ENCODE assay signal across 2 cellular contexts in genomic region chr6:2784930-2785329, GRCh38.
TF ChIP-seq lines count a peak whose summit lies in the region.

No MANE protein-coding gene starts in this region.

TF ChIP-seq in IMR-90, 13 proteins besides CTCF, POLR2A, EP300 and RAD21:
- TF ChIP-seq ELK1 (IDR thresholded peaks at IDR 0.05; ENCODE audit: borderline replicate concordance, low read depth, low read length) = no peak
- TF ChIP-seq MAZ (IDR thresholded peaks at IDR 0.05; ENCODE audit: borderline replicate concordance, low read depth, low read length) = no peak
- no peak for TF ChIP-seq RCOR1 (IDR thresholded peaks at IDR 0.05; ENCODE audit: insufficient replicate concordance, low read length)
- TF ChIP-seq CEBPB (IDR thresholded peaks at IDR 0.05; ENCODE audit: low read depth, low read length) = no peak
- no peak for TF ChIP-seq SMC3 (IDR thresholded peaks at IDR 0.05; ENCODE audit: low read depth, low read length)
- no peak for TF ChIP-seq NFE2L2 (IDR thresholded peaks at IDR 0.05; ENCODE audit: low read depth, low read length)
- TF ChIP-seq, protein P1, sequence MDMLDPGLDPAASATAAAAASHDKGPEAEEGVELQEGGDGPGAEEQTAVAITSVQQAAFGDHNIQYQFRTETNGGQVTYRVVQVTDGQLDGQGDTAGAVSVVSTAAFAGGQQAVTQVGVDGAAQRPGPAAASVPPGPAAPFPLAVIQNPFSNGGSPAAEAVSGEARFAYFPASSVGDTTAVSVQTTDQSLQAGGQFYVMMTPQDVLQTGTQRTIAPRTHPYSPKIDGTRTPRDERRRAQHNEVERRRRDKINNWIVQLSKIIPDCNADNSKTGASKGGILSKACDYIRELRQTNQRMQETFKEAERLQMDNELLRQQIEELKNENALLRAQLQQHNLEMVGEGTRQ (IDR thresholded peaks at IDR 0.05; ENCODE audit: low read depth, low read length) = no peak
- no peak for TF ChIP-seq RFX5 (IDR thresholded peaks at IDR 0.05; ENCODE audit: low read depth, low read length)
- no peak for TF ChIP-seq BHLHE40 (IDR thresholded peaks at IDR 0.05; ENCODE audit: low read depth, low read length)
- no peak for TF ChIP-seq CHD1 (IDR thresholded peaks at IDR 0.05; ENCODE audit: low read depth, low read length)
- no peak for TF ChIP-seq MXI1 (IDR thresholded peaks at IDR 0.05; ENCODE audit: borderline replicate concordance, low read depth, low read length)
- TF ChIP-seq MAFK (IDR thresholded peaks at IDR 0.05; ENCODE audit: low read depth, low read length) = no peak
- no peak for TF ChIP-seq FOS (IDR thresholded peaks at IDR 0.05; ENCODE audit: low read depth, low read length)
TF ChIP-seq in IMR-90: peak in this region for 0.

TF ChIP-seq in endothelial cell of umbilical vein, 7 proteins besides CTCF, POLR2A, EP300 and RAD21:
- TF ChIP-seq EZH2 (IDR thresholded peaks at IDR 0.05; ENCODE audit: borderline replicate concordance, low read depth, low read length, severe bottlenecking) (no peak), GATA2 (IDR thresholded peaks at IDR 0.05; ENCODE audit: insufficient read depth, insufficient read length, low read depth, low read length) (no peak), MYC (IDR thresholded peaks at IDR 0.05; ENCODE audit: low read depth, low read length) (no peak), JUN (IDR thresholded peaks at IDR 0.05; ENCODE audit: borderline replicate concordance, insufficient read depth, insufficient read length, low read depth) (no peak), POLR2AphosphoS5 (IDR thresholded peaks at IDR 0.05; ENCODE audit: insufficient read depth, low read depth, low read length) (no peak), MAX (IDR thresholded peaks at IDR 0.05; ENCODE audit: insufficient read depth, insufficient read length) (no peak), FOS (IDR thresholded peaks at IDR 0.05; ENCODE audit: borderline replicate concordance, insufficient read depth, low read length) (no peak)
